In the genomic region with DNA sequence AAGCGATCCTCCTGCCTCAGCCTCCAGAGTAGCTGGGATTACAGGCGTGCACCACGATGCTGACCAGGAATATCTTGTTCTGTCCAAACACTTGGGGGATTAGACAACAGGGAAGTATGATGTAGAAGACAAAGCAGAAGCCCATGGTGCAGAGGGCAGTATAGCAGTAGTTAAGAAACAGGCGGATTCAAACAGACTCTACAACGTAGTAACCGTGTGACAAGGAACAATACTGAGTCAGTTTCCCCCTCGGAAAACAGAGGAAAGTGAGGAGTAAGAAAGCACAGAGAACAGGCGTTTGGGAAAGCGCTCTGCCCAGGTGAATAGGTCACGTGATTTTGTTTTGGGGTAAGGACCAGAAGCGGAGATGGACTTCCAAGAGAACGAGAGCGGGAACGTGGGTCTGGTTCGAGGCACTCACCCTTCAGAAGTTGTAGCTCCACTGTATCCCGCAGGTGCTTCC, we compare ENCODE assay signal across 8 cellular contexts. TPM values are rescaled to one million over a fixed set of nuclear protein-coding genes. Genes with fewer than 3 reads are reported as not detected.
DNase-seq lines count a peak whose midpoint lies in the region; ATAC-seq and TF ChIP-seq lines count a peak whose summit lies in the region.

No MANE protein-coding gene starts in this region.

- peaks cover 37% of the 10 kb centered on the region for H3K79me2 ChIP-seq in OCI-LY3 (ENCODE audit: low read length)

- no peaks in the 10 kb centered on the region for H4K20me1 ChIP-seq in OCI-LY3 (ENCODE audit: insufficient read depth, low read length)

- H2AFZ ChIP-seq in OCI-LY3 (ENCODE audit: low read depth, low read length): peak overlapping the region; percentile 88

- no peaks in the 10 kb centered on the region for H3K9me3 ChIP-seq in OCI-LY3 (ENCODE audit: insufficient read depth, low read length)
- no peaks in the 10 kb centered on the region for H3K9me3 ChIP-seq in esophagus muscularis mucosa
- H3K9me3 ChIP-seq in psoas muscle: no peaks in the 10 kb centered on the region

- peak overlapping the region; percentile 80 for H3K27ac ChIP-seq in OCI-LY3 (ENCODE audit: low read length)
- peak overlapping the region; percentile 84 to 90 (median 86) for H3K27ac ChIP-seq in esophagus muscularis mucosa (replicated peaks in 1 of 4)
- peak overlapping the region; percentile 88 for H3K27ac ChIP-seq in psoas muscle

- TF ChIP-seq CTCF in BJ (IDR thresholded peaks at IDR 0.05; ENCODE audit: insufficient read depth, low read depth, low read length) (no peak), OCI-LY3 (IDR thresholded peaks at IDR 0.05; ENCODE audit: low read depth, low read length) (no peak), esophagus muscularis mucosa (IDR thresholded peaks at IDR 0.05) (no peak), psoas muscle (IDR thresholded peaks at IDR 0.05) (no peak)

- CTCF ChIA-PET in BJ (lab: Yijun Ruan, JAX): interaction anchor here (0.5 to 1.2 kb wide), 3 partner anchors 25 to 153 kb away, joined by 3 read pairs; no protein-coding TSS in a partner anchor

- H3K4me1 ChIP-seq in OCI-LY3 (ENCODE audit: low read length): peaks cover 11% of the 10 kb centered on the region
- H3K4me1 ChIP-seq in esophagus muscularis mucosa: peaks cover 24 to 41% (median 27%) of the 10 kb centered on the region in 4 donors
- H3K4me1 ChIP-seq in psoas muscle: peaks cover 20% of the 10 kb centered on the region

- under 1% methylated on average over 16 of the region's 16 CpGs for WGBS in esophagus muscularis mucosa
- WGBS in psoas muscle, 3 donors: 1 to 3% (median 2%) methylated on average over 16 of the region's 16 CpGs

- peak overlapping the region; percentile 85 for H3K9ac ChIP-seq in OCI-LY3 (ENCODE audit: low read length)

- TF ChIP-seq POLR2A in esophagus muscularis mucosa (IDR thresholded peaks at IDR 0.05; ENCODE audit: low read depth): no peak

- H3K4me3 ChIP-seq in BJ (ENCODE audit: low read depth, low read length): peak overlapping the region; percentile 64
- H3K4me3 ChIP-seq in OCI-LY3 (ENCODE audit: low read length): peak overlapping the region; percentile 98
- peak overlapping the region; percentile 80 to 99 (median 86) for H3K4me3 ChIP-seq in esophagus muscularis mucosa
- peak overlapping the region; percentile 76 for H3K4me3 ChIP-seq in psoas muscle

- intact Hi-C loops in esophagus muscularis mucosa (cut with DNase I) (no loop called here), psoas muscle (cut with DNase I) (no loop called here)

- TF ChIP-seq EP300 in esophagus muscularis mucosa (IDR thresholded peaks at IDR 0.05): no peak

- DNase-seq in BJ (ENCODE audit: low read depth) (no peak), esophagus muscularis mucosa (ENCODE audit: extremely low spot score) (no peak), psoas muscle (no peak), D341Med (ENCODE audit: low spot score) (no peak), NOMO-1 treated with DMSO at 0.1 percent for 48 hours (lab: John Stamatoyannopoulos, UW; ENCODE audit: unreplicated experiment) (no peak)

- H3K27me3 ChIP-seq in BJ (ENCODE audit: control insufficient read depth, insufficient read depth, low read length) (no peaks in the 10 kb centered on the region), OCI-LY3 (ENCODE audit: low read depth, low read length) (no peaks in the 10 kb centered on the region), esophagus muscularis mucosa (no peaks in the 10 kb centered on the region), psoas muscle (ENCODE audit: insufficient read depth in 3 of 3, low read length in 2 of 3) (no peaks in the 10 kb centered on the region)

- ATAC-seq in GM21447 (IDR thresholded peaks at IDR 0.05; ENCODE audit: unreplicated experiment) (peak; percentile 21), psoas muscle (peak in 2 of 4 donors; percentile 4 to 20), esophagus mucosa (no peak)

- POLR2A ChIA-PET in BJ (lab: Charles Lee): no interaction called here

- H3K36me3 ChIP-seq in BJ (ENCODE audit: control insufficient read depth, insufficient read depth, low read length) (peaks cover 6% of the 10 kb centered on the region), OCI-LY3 (replicated peaks; ENCODE audit: low read depth, low read length) (peaks cover 12% of the 10 kb centered on the region), esophagus muscularis mucosa (peaks cover 9 to 62% (median 44%) of the 10 kb centered on the region in 4 donors), psoas muscle (ENCODE audit: insufficient read depth in 1 of 2, low read depth in 1 of 2) (peaks cover 0 to 67% of the 10 kb centered on the region in 2 donors)

- peak overlapping the region; percentile 84 for H3K4me2 ChIP-seq in OCI-LY3 (ENCODE audit: low read length)

RNA-seq across cellular contexts. Expression of a gene that starts 0.3 kb away (rescaled TPM):
- polyA plus RNA-seq in BJ (2011; rRNA removed) (20.6 and 25.9 TPM in 2 replicates), psoas muscle (10 to 100 TPM; 20.6 to 31.8 (median 21.0) TPM)
- polyA minus RNA-seq in BJ (2011; rRNA and poly(A)+ RNA removed): 14.6 and 29.9 TPM in 2 replicates
- total RNA-seq in esophagus muscularis mucosa (10 to 100 TPM in 1 of 4 donors, 1 to 10 TPM in 3; 5.4 to 13.2 (median 9.5) TPM), psoas muscle (10 to 100 TPM; 22.2 to 38.4 (median 32.9) TPM), esophagus mucosa (40.3 TPM)

RNA-seq across cellular contexts. Expression of a gene that starts 0.7 kb away (rescaled TPM):
- polyA plus RNA-seq in BJ (2011; rRNA removed): 27.3 and 34.6 TPM in 2 replicates
- polyA minus RNA-seq in BJ (2011; rRNA and poly(A)+ RNA removed): 20.1 and 24.8 TPM in 2 replicates
- total RNA-seq in esophagus muscularis mucosa: 10 to 100 TPM; 23.3 to 37.6 (median 30.1) TPM
- 10 to 100 TPM; 20.0 to 26.8 (median 23.1) TPM for total RNA-seq in psoas muscle
- 10 to 100 TPM; 32.3 to 60.9 (median 45.9) TPM for polyA plus RNA-seq in psoas muscle
- total RNA-seq in esophagus mucosa: 61.7 TPM

RNA-seq across cellular contexts. Expression of a gene that starts 18.4 kb away (rescaled TPM):
- polyA plus RNA-seq in BJ (2011; rRNA removed) (9.3 and 15.2 TPM in 2 replicates), psoas muscle (10 to 100 TPM; 24.7 to 61.5 (median 40.1) TPM)
- polyA minus RNA-seq in BJ (2011; rRNA and poly(A)+ RNA removed): 14.3 and 16.7 TPM in 2 replicates
- total RNA-seq in esophagus muscularis mucosa (10 to 100 TPM; 15.8 to 35.6 (median 25.5) TPM), psoas muscle (10 to 100 TPM; 10.4 to 26.2 (median 17.9) TPM), esophagus mucosa (58.8 TPM)

RNA-seq across cellular contexts. Expression of a gene that starts 45.8 kb away (rescaled TPM):
- polyA plus RNA-seq in BJ (2011; rRNA removed) (76.4 and 77.4 TPM in 2 replicates), psoas muscle (10 to 100 TPM; 20.1 to 23.0 (median 22.6) TPM)
- 13.5 and 14.6 TPM in 2 replicates for polyA minus RNA-seq in BJ (2011; rRNA and poly(A)+ RNA removed)
- total RNA-seq in esophagus muscularis mucosa (10 to 100 TPM; 16.2 to 26.6 (median 21.0) TPM), psoas muscle (10 to 100 TPM in 3 of 4 donors, 1 to 10 TPM in 1; 10.0 to 24.7 (median 13.0) TPM), esophagus mucosa (24.8 TPM)

RNA-seq across cellular contexts. Expression of a gene that starts 46.1 kb away (rescaled TPM):
- polyA plus RNA-seq in BJ (2011; rRNA removed) (86.6 and 91.1 TPM in 2 replicates), psoas muscle (10 to 100 TPM; 57.2 to 79.4 (median 72.4) TPM)
- polyA minus RNA-seq in BJ (2011; rRNA and poly(A)+ RNA removed): 52.6 and 60.6 TPM in 2 replicates
- total RNA-seq in esophagus muscularis mucosa (100 to 1,000 TPM in 2 of 4 donors, 10 to 100 TPM in 2; 71.1 to 108 (median 101) TPM), psoas muscle (10 to 100 TPM; 63.5 to 85.3 (median 76.7) TPM), esophagus mucosa (68.3 TPM)
